Comparison of ENCODE assay signal across 1 cellular context in the genomic region with DNA sequence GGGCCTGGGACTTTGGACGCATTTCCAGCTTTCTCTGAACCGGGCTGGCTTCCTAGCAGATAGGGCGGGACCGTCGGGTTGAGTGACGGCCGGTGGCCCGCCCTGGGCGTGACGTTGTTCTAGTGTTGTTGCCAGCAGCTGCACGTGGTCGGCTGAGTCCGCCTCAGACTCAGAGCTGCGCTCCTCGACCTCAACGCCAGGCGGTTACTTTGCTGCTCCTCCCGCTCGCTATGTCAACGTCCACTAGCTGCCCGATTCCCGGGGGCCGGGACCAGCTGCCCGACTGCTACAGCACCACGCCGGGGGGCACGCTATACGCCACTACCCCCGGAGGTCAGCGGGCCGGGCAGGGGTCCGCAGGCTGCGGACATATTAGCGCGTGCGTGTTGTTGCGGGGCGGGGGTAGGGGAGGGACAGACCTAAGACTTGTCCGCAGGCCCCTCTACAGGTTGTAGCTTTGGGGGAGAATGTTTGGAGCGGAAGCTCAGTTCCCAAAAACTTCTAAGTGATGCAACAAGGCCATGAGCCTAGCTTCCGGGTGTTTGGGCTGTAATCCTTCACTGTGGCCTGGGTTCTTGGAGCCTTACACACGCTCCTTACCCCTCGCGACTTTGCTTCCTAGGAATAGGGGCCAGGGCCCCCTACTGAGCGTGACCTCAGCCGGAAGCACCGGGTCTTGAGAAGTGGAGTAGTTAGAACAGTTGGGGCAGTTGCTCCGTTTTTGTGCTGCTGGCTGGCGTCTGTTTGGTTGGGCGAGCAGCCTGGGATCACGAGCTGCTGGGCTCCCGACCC.
TF ChIP-seq lines count a peak whose summit lies in the region.

A gene (plus strand): TSS at position 155 of the 792 bp plus-strand sequence. CDS start 76 bp downstream, at position 231.

TF ChIP-seq in H1, 55 proteins besides CTCF, POLR2A, EP300 and RAD21 (continued from another document):
- TF ChIP-seq, protein P1, sequence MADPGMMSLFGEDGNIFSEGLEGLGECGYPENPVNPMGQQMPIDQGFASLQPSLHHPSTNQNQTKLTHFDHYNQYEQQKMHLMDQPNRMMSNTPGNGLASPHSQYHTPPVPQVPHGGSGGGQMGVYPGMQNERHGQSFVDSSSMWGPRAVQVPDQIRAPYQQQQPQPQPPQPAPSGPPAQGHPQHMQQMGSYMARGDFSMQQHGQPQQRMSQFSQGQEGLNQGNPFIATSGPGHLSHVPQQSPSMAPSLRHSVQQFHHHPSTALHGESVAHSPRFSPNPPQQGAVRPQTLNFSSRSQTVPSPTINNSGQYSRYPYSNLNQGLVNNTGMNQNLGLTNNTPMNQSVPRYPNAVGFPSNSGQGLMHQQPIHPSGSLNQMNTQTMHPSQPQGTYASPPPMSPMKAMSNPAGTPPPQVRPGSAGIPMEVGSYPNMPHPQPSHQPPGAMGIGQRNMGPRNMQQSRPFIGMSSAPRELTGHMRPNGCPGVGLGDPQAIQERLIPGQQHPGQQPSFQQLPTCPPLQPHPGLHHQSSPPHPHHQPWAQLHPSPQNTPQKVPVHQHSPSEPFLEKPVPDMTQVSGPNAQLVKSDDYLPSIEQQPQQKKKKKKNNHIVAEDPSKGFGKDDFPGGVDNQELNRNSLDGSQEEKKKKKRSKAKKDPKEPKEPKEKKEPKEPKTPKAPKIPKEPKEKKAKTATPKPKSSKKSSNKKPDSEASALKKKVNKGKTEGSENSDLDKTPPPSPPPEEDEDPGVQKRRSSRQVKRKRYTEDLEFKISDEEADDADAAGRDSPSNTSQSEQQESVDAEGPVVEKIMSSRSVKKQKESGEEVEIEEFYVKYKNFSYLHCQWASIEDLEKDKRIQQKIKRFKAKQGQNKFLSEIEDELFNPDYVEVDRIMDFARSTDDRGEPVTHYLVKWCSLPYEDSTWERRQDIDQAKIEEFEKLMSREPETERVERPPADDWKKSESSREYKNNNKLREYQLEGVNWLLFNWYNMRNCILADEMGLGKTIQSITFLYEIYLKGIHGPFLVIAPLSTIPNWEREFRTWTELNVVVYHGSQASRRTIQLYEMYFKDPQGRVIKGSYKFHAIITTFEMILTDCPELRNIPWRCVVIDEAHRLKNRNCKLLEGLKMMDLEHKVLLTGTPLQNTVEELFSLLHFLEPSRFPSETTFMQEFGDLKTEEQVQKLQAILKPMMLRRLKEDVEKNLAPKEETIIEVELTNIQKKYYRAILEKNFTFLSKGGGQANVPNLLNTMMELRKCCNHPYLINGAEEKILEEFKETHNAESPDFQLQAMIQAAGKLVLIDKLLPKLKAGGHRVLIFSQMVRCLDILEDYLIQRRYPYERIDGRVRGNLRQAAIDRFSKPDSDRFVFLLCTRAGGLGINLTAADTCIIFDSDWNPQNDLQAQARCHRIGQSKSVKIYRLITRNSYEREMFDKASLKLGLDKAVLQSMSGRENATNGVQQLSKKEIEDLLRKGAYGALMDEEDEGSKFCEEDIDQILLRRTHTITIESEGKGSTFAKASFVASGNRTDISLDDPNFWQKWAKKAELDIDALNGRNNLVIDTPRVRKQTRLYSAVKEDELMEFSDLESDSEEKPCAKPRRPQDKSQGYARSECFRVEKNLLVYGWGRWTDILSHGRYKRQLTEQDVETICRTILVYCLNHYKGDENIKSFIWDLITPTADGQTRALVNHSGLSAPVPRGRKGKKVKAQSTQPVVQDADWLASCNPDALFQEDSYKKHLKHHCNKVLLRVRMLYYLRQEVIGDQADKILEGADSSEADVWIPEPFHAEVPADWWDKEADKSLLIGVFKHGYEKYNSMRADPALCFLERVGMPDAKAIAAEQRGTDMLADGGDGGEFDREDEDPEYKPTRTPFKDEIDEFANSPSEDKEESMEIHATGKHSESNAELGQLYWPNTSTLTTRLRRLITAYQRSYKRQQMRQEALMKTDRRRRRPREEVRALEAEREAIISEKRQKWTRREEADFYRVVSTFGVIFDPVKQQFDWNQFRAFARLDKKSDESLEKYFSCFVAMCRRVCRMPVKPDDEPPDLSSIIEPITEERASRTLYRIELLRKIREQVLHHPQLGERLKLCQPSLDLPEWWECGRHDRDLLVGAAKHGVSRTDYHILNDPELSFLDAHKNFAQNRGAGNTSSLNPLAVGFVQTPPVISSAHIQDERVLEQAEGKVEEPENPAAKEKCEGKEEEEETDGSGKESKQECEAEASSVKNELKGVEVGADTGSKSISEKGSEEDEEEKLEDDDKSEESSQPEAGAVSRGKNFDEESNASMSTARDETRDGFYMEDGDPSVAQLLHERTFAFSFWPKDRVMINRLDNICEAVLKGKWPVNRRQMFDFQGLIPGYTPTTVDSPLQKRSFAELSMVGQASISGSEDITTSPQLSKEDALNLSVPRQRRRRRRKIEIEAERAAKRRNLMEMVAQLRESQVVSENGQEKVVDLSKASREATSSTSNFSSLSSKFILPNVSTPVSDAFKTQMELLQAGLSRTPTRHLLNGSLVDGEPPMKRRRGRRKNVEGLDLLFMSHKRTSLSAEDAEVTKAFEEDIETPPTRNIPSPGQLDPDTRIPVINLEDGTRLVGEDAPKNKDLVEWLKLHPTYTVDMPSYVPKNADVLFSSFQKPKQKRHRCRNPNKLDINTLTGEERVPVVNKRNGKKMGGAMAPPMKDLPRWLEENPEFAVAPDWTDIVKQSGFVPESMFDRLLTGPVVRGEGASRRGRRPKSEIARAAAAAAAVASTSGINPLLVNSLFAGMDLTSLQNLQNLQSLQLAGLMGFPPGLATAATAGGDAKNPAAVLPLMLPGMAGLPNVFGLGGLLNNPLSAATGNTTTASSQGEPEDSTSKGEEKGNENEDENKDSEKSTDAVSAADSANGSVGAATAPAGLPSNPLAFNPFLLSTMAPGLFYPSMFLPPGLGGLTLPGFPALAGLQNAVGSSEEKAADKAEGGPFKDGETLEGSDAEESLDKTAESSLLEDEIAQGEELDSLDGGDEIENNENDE (IDR thresholded peaks at IDR 0.05; ENCODE audit: insufficient replicate concordance, low read length): no peak
- TF ChIP-seq CREB1 (IDR thresholded peaks at IDR 0.05) (peak; percentile 86), HDAC2 (IDR thresholded peaks at IDR 0.05; ENCODE audit: borderline replicate concordance in 1 of 2, low read depth in 2 of 2, low read length in 2 of 2) (peak in 1 of 2 experiments; percentile 62; a peak in 1 of 4 replicates), PHF8 (conservative IDR thresholded peaks at IDR 0.05; ENCODE audit: low read depth, low read length) (peak; percentile 55; the same call in 1 of the 2 replicates), ZNF274 (IDR thresholded peaks at IDR 0.05; ENCODE audit: borderline replicate concordance, extremely low read depth, low read length) (no peak), SP1 (IDR thresholded peaks at IDR 0.05; ENCODE audit: low read depth, low read length) (peak; percentile 55; the same call in 1 of the 2 replicates), EZH2 (IDR thresholded peaks at IDR 0.05; ENCODE audit: low read depth, low read length, severe bottlenecking) (no peak), TAF1 (IDR thresholded peaks at IDR 0.05; ENCODE audit: low read depth, low read length) (peak; percentile 75; the same call in 1 of the 2 replicates), CHD2 (IDR thresholded peaks at IDR 0.05; ENCODE audit: low read length) (0 out of 2 replicates have a peak, but pooled peaks have one; percentile 36), KDM4A (IDR thresholded peaks at IDR 0.05; ENCODE audit: low read depth, low read length, severe bottlenecking) (peak; percentile 32), SRF (IDR thresholded peaks at IDR 0.05; ENCODE audit: low read depth, low read length) (no peak), JUND (IDR thresholded peaks at IDR 0.05; ENCODE audit: low read length) (no peak), BACH1 (IDR thresholded peaks at IDR 0.05; ENCODE audit: low read length) (no peak), POLR2AphosphoS5 (IDR thresholded peaks at IDR 0.05; ENCODE audit: low read depth, low read length) (peak; percentile 92), CBX5 (IDR thresholded peaks at IDR 0.05; ENCODE audit: low read depth, low read length) (no peak), CHD1 (IDR thresholded peaks at IDR 0.05; ENCODE audit: low read depth, low read length) (no peak), SAP30 (IDR thresholded peaks at IDR 0.05; ENCODE audit: insufficient read depth, insufficient replicate concordance, low read length) (peak; percentile 60), TBP (IDR thresholded peaks at IDR 0.05; ENCODE audit: low read depth, low read length) (peak; percentile 7), SIN3A (conservative IDR thresholded peaks at IDR 0.05 in 1 of 2, IDR thresholded peaks at IDR 0.05 in 1 of 2; ENCODE audit: low read depth in 1 of 2, low read length in 2 of 2) (peak in 1 of 2 experiments; percentile 93; a peak in 2 of 4 replicates)
- TF ChIP-seq, protein P2, sequence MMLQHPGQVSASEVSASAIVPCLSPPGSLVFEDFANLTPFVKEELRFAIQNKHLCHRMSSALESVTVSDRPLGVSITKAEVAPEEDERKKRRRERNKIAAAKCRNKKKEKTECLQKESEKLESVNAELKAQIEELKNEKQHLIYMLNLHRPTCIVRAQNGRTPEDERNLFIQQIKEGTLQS (IDR thresholded peaks at IDR 0.05; ENCODE audit: insufficient read depth, low read depth, low read length): 0 out of 2 replicates have a peak, but pooled peaks have one; percentile 39
- TF ChIP-seq, protein P3, sequence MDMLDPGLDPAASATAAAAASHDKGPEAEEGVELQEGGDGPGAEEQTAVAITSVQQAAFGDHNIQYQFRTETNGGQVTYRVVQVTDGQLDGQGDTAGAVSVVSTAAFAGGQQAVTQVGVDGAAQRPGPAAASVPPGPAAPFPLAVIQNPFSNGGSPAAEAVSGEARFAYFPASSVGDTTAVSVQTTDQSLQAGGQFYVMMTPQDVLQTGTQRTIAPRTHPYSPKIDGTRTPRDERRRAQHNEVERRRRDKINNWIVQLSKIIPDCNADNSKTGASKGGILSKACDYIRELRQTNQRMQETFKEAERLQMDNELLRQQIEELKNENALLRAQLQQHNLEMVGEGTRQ (IDR thresholded peaks at IDR 0.05; ENCODE audit: low read length): peak; percentile 82
- TF ChIP-seq, protein P4, sequence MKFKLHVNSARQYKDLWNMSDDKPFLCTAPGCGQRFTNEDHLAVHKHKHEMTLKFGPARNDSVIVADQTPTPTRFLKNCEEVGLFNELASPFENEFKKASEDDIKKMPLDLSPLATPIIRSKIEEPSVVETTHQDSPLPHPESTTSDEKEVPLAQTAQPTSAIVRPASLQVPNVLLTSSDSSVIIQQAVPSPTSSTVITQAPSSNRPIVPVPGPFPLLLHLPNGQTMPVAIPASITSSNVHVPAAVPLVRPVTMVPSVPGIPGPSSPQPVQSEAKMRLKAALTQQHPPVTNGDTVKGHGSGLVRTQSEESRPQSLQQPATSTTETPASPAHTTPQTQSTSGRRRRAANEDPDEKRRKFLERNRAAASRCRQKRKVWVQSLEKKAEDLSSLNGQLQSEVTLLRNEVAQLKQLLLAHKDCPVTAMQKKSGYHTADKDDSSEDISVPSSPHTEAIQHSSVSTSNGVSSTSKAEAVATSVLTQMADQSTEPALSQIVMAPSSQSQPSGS (IDR thresholded peaks at IDR 0.05; ENCODE audit: low read length): peak; percentile 54; the same call in 1 of the 2 replicates
- TF ChIP-seq, protein P5, sequence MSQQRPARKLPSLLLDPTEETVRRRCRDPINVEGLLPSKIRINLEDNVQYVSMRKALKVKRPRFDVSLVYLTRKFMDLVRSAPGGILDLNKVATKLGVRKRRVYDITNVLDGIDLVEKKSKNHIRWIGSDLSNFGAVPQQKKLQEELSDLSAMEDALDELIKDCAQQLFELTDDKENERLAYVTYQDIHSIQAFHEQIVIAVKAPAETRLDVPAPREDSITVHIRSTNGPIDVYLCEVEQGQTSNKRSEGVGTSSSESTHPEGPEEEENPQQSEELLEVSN (IDR thresholded peaks at IDR 0.05): peak; percentile 80
- TF ChIP-seq, protein P6, sequence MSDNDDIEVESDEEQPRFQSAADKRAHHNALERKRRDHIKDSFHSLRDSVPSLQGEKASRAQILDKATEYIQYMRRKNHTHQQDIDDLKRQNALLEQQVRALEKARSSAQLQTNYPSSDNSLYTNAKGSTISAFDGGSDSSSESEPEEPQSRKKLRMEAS (IDR thresholded peaks at IDR 0.05): peak; percentile 99
